ENCODE assay signal across 6 cellular contexts in genomic region chr1:1013922-1014617, GRCh38. TPM values are rescaled to one million over a fixed set of nuclear protein-coding genes. Genes with fewer than 3 reads are reported as not detected.
DNase-seq lines count a peak whose midpoint lies in the region; ATAC-seq, FAIRE-seq and TF ChIP-seq lines count a peak whose summit lies in the region.

No MANE protein-coding gene starts in this region.

- no peaks in the 10 kb centered on the region for H3K36me3 ChIP-seq in GM12878 (ENCODE audit: control insufficient read depth in 2 of 2, insufficient read depth in 2 of 2, low read length in 1 of 2)

- H3K9me3 Mint-ChIP-seq in activated CD4-positive, alpha-beta T cell treated with anti-CD3 and anti-CD28 coated beads, Interleukin-2, amount 10 ng/mL, durations not matched to agents 24 days and 14 days, result no peaks in the 10 kb centered on the region
- peaks cover 2% of the 10 kb centered on the region for H3K9me3 Mint-ChIP-seq in natural killer cell treated with Interleukin-12 subunit alpha and Interleukin-12 subunit beta and Interleukin-15 and Interleukin-18, amount 100 ng/mL, for 72 hours

- no peak for TF ChIP-seq CTCF in GM12878 (IDR thresholded peaks at IDR 0.05 in 2 of 3, conservative IDR thresholded peaks at IDR 0.05 in 1 of 3; ENCODE audit: control insufficient read depth in 2 of 3, extremely low read depth in 1 of 3, insufficient read depth in 1 of 3, low read depth in 3 of 3, low read length in 3 of 3)

- H3K27ac Mint-ChIP-seq in activated CD4-positive, alpha-beta T cell treated with anti-CD3 and anti-CD28 coated beads, Interleukin-2, amount 10 ng/mL, durations not matched to agents 24 days and 14 days, result peak overlapping the region; percentile 97
- H3K27ac Mint-ChIP-seq in natural killer cell treated with Interleukin-12 subunit alpha and Interleukin-12 subunit beta and Interleukin-15 and Interleukin-18, amount 100 ng/mL, for 72 hours, result peak overlapping the region; percentile 84 to 99

- peak overlapping the region; percentile 92 for H3K27ac ChIP-seq in GM12878 (ENCODE audit: control insufficient read depth, insufficient read depth)

- peaks cover 6% of the 10 kb centered on the region for H3K36me3 Mint-ChIP-seq in activated CD4-positive, alpha-beta T cell treated with anti-CD3 and anti-CD28 coated beads, Interleukin-2, amount 10 ng/mL, durations not matched to agents 24 days and 14 days (ENCODE audit: low read depth)
- no peaks in the 10 kb centered on the region for H3K36me3 Mint-ChIP-seq in natural killer cell treated with Interleukin-12 subunit alpha and Interleukin-12 subunit beta and Interleukin-15 and Interleukin-18, amount 100 ng/mL, for 72 hours

- RAD21 ChIA-PET in GM12878 (lab: Charles Lee; ENCODE audit: unreplicated experiment), result interaction anchor here (0.5 to 3.2 kb wide), 14 partner anchors 12 to 1221 kb away, joined by 3 to 24 read pairs (median 4); partner anchors contain the start of gene PERM1

- WGBS in GM12878 (ENCODE audit: insufficient coverage, insufficient replicate concordance, low lambda C conversion rate, missing lambda C conversion rate), result 61% methylated on average over 30 of the region's 41 CpGs

- BruUV-seq in GM12878 (replicated peaks; lab: Mats Ljungman, UMichigan), result TSS peak; percentile 99

- TF ChIP-seq EP300 in GM12878 (IDR thresholded peaks at IDR 0.05; ENCODE audit: borderline replicate concordance in 1 of 2, control insufficient read depth in 1 of 2, low read depth in 2 of 2, low read length in 2 of 2), result no peak

- peak overlapping the region; percentile 90 for H3K4me3 ChIP-seq in GM12878

- H3K9ac ChIP-seq in GM12878 (ENCODE audit: control insufficient read depth, insufficient read depth, low read length), result peak overlapping the region; percentile 91

- no peak for FAIRE-seq in GM12878 (lab: Jason Lieb, UNC)

- no peaks in the 10 kb centered on the region; the same call in 2 of the 3 replicates for H3K9me3 ChIP-seq in GM12878 (replicated peaks; ENCODE audit: control insufficient read depth, insufficient read depth, low read length)

- H4K20me1 ChIP-seq in GM12878 (ENCODE audit: control insufficient read depth, insufficient read depth), result no peaks in the 10 kb centered on the region

- ATAC-seq in GM12878 (peak; percentile 38), HG02938 (IDR thresholded peaks at IDR 0.05; ENCODE audit: unreplicated experiment) (no peak), GM19395 (IDR thresholded peaks at IDR 0.05; ENCODE audit: unreplicated experiment) (no peak)
- peak in 1 of 2 donors; percentile 13 for ATAC-seq in natural killer cell treated with Interleukin-12 subunit alpha and Interleukin-12 subunit beta and Interleukin-15 and Interleukin-18, amount 100 ng/mL, for 72 hours

- H3K4me1 Mint-ChIP-seq in activated CD4-positive, alpha-beta T cell treated with anti-CD3 and anti-CD28 coated beads, Interleukin-2, amount 10 ng/mL, durations not matched to agents 24 days and 14 days, result peaks cover 31% of the 10 kb centered on the region
- peaks cover 21 to 32% of the 10 kb centered on the region in 2 donors for H3K4me1 Mint-ChIP-seq in natural killer cell treated with Interleukin-12 subunit alpha and Interleukin-12 subunit beta and Interleukin-15 and Interleukin-18, amount 100 ng/mL, for 72 hours (ENCODE audit: low read depth in 2 of 2)

- peak; percentile 29; the same call in 1 of the 2 replicates for TF ChIP-seq POLR2A in GM12878 (IDR thresholded peaks at IDR 0.05; ENCODE audit: low read depth, low read length)

- peak overlapping the region; percentile 62 for H3K4me2 ChIP-seq in GM12878 (ENCODE audit: control insufficient read depth, insufficient read depth)

- CTCF ChIA-PET in GM12878 (lab: Yijun Ruan, JAX), result interaction anchor here (0.8 to 7.4 kb wide), 16 partner anchors 11 to 359 kb away, joined by 3 to 68 read pairs (median 4); partner anchors contain the start of gene PLEKHN1

- no peaks in the 10 kb centered on the region for H3K27me3 ChIP-seq in GM12878 (replicated peaks in 1 of 2; ENCODE audit: control insufficient read depth in 2 of 2, insufficient read depth in 2 of 2, low read length in 1 of 2)

- in situ Hi-C loops in GM12878 (cut with MboI), result no loop called here

- TF ChIP-seq RAD21 in GM12878 (IDR thresholded peaks at IDR 0.05; ENCODE audit: insufficient read depth, low read depth, low read length), result no peak

- H3K79me2 ChIP-seq in GM12878 (ENCODE audit: control insufficient read depth, insufficient read depth, low read length), result peaks cover 22% of the 10 kb centered on the region

- H3K4me1 ChIP-seq in GM12878 (ENCODE audit: control insufficient read depth, insufficient read depth, low read length), result peaks cover 12% of the 10 kb centered on the region

- SMC1A ChIA-PET in GM12878 (lab: Charles Lee; ENCODE audit: uncharacterized antibody, unreplicated experiment), result interaction anchor here (0.7 to 2.8 kb wide), 8 partner anchors 12 to 49 kb away, joined by 3 to 13 read pairs (median 4); partner anchors contain the start of gene HES4

- POLR2A ChIA-PET in GM12878 (lab: Charles Lee), result interaction anchor here (0.9 to 4.0 kb wide), 16 partner anchors 11 to 271 kb away, joined by 3 to 22 read pairs (median 4); partner anchors contain the start of genes PERM1, PLEKHN1 and UBE2J2

- peak; percentile 76 for DNase-seq in activated CD4-positive, alpha-beta T cell treated with anti-CD3 and anti-CD28 coated beads, Interleukin-2, amount 10 ng/mL, durations not matched to agents 24 days and 14 days
- DNase-seq in activated CD4-positive, alpha-beta T cell treated with anti-CD3 and anti-CD28 coated beads, Interleukin-2, amount 50 U/mL, for 4 hours, result no peak
- DNase-seq in GM12878 (ENCODE audit: low read depth, low spot score), result no peak
- no peak for DNase-seq in natural killer cell treated with Interleukin-12 subunit alpha and Interleukin-12 subunit beta and Interleukin-15 and Interleukin-18, amount 100 ng/mL, for 72 hours (ENCODE audit: low spot score)

- H2AFZ ChIP-seq in GM12878 (ENCODE audit: control insufficient read depth, low read depth, low read length), result no peak overlapping the region

- H3K4me3 Mint-ChIP-seq in activated CD4-positive, alpha-beta T cell treated with anti-CD3 and anti-CD28 coated beads, Interleukin-2, amount 10 ng/mL, durations not matched to agents 24 days and 14 days, result peak overlapping the region; percentile 86
- H3K4me3 Mint-ChIP-seq in natural killer cell treated with Interleukin-12 subunit alpha and Interleukin-12 subunit beta and Interleukin-15 and Interleukin-18, amount 100 ng/mL, for 72 hours, result peak overlapping the region; percentile 91

- intact Hi-C loops in activated CD4-positive, alpha-beta T cell treated with anti-CD3 and anti-CD28 coated beads, Interleukin-2, amount 10 ng/mL, durations not matched to agents 24 days and 14 days (cut with micrococcal nuclease), result loop anchor here (10.0 kb wide), 1 partner anchor 201 kb away; the partner anchor contains the start of gene TNFRSF4
- intact Hi-C loops in GM12878 (cut with micrococcal nuclease; ENCODE audit: unreplicated experiment), result no loop called here

- peaks cover under 1% of the 10 kb centered on the region for H3K27me3 Mint-ChIP-seq in activated CD4-positive, alpha-beta T cell treated with anti-CD3 and anti-CD28 coated beads, Interleukin-2, amount 10 ng/mL, durations not matched to agents 24 days and 14 days
- H3K27me3 Mint-ChIP-seq in natural killer cell treated with Interleukin-12 subunit alpha and Interleukin-12 subunit beta and Interleukin-15 and Interleukin-18, amount 100 ng/mL, for 72 hours, result no peaks in the 10 kb centered on the region

RNA-seq across cellular contexts. Expression of gene ISG15, which starts 0.8 kb away (rescaled TPM):
- 43.3 and 45.5 TPM in 2 replicates for total RNA-seq in activated CD4-positive, alpha-beta T cell treated with anti-CD3 and anti-CD28 coated beads, Interleukin-2, amount 10 ng/mL, durations not matched to agents 24 days and 14 days
- 7.8 and 8.2 TPM in 2 replicates for total RNA-seq in GM12878 (2013; cell fraction: nucleolus; rRNA removed)
- 357 and 384 TPM in 2 replicates for total RNA-seq in GM12878 (2014; rRNA removed)
- total RNA-seq in GM12878 (2014; rRNA removed; fragmentation: Illumina TruSeq; extraction: Trizol), result 72.7 and 74.1 TPM in 2 replicates
- total RNA-seq in GM12878 (2021), result 282 and 338 TPM in 2 replicates
- 95.7 TPM for polyA plus RNA-seq in GM12878 (2011; ENCODE audit: low read depth)
- polyA plus RNA-seq in GM12878 (2011; rRNA removed), result 108 and 314 TPM in 2 replicates
- polyA plus RNA-seq in GM12878 (2011; cell fraction: cytosol; rRNA removed), result 516 and 935 TPM in 2 replicates
- 365 and 403 TPM in 2 replicates for polyA plus RNA-seq in GM12878 (2011; cell fraction: nucleus; rRNA removed)
- 362 and 375 TPM in 2 replicates for polyA plus RNA-seq in GM12878 (2012)
- polyA plus RNA-seq in GM12878 (2014; fragmentation: Illumina TruSeq; extraction: Trizol), result 1.3 and 7.8 TPM in 2 replicates
- 100 to 1,000 TPM in 1 of 2 experiments, 10 to 100 TPM in 1; 68.9 to 126 TPM for polyA plus RNA-seq in GM12878 (2014; fragmentation: Nextera tagmentation; extraction: Ambion mirVana)
- polyA plus RNA-seq in GM12878 (2014; rRNA removed), result 378 and 409 TPM in 2 replicates
- polyA plus RNA-seq in GM12878 (2016; fragmentation: Nextera tagmentation; extraction: Ambion mirVana), result 100 to 1,000 TPM; 266 to 307 TPM
- polyA minus RNA-seq in GM12878 (2011; rRNA and poly(A)+ RNA removed), result 73.1 and 231 TPM in 2 replicates
- polyA minus RNA-seq in GM12878 (2011; cell fraction: cytosol; rRNA and poly(A)+ RNA removed), result 81.3 and 93.7 TPM in 2 replicates
- polyA minus RNA-seq in GM12878 (2011; cell fraction: nucleus; rRNA and poly(A)+ RNA removed), result 59.8 and 76.6 TPM in 2 replicates
- 10 to 100 TPM; 15.2 to 44.3 TPM for total RNA-seq in natural killer cell treated with Interleukin-12 subunit alpha and Interleukin-12 subunit beta and Interleukin-15 and Interleukin-18, amount 100 ng/mL, for 72 hours

RNA-seq across cellular contexts. Expression of gene AGRN, which starts 5.8 kb away (rescaled TPM):
- total RNA-seq in activated CD4-positive, alpha-beta T cell treated with anti-CD3 and anti-CD28 coated beads, Interleukin-2, amount 10 ng/mL, durations not matched to agents 24 days and 14 days, result 29.6 and 35.8 TPM in 2 replicates
- total RNA-seq in GM12878 (2013; cell fraction: nucleolus; rRNA removed), result 203 and 241 TPM in 2 replicates
- total RNA-seq in GM12878 (2014; rRNA removed), result 10.0 and 11.0 TPM in 2 replicates
- total RNA-seq in GM12878 (2014; rRNA removed; fragmentation: Illumina TruSeq; extraction: Trizol), result 3.1 and 3.6 TPM in 2 replicates
- total RNA-seq in GM12878 (2021), result 40.4 and 41.8 TPM in 2 replicates
- 16.8 TPM for polyA plus RNA-seq in GM12878 (2011; ENCODE audit: low read depth)
- polyA plus RNA-seq in GM12878 (2011; rRNA removed), result 13.3 and 21.7 TPM in 2 replicates
- polyA plus RNA-seq in GM12878 (2011; cell fraction: cytosol; rRNA removed), result 32.2 and 37.6 TPM in 2 replicates
- 468 and 475 TPM in 2 replicates for polyA plus RNA-seq in GM12878 (2011; cell fraction: nucleus; rRNA removed)
- 33.2 and 37.4 TPM in 2 replicates for polyA plus RNA-seq in GM12878 (2012)
- polyA plus RNA-seq in GM12878 (2014; fragmentation: Illumina TruSeq; extraction: Trizol), result 5.0 and 6.3 TPM in 2 replicates
- polyA plus RNA-seq in GM12878 (2014; fragmentation: Nextera tagmentation; extraction: Ambion mirVana), result under 1 TPM; 0.02 TPM
- 23.7 and 25.1 TPM in 2 replicates for polyA plus RNA-seq in GM12878 (2014; rRNA removed)
- under 1 TPM; 0.95 to 0.96 TPM for polyA plus RNA-seq in GM12878 (2016; fragmentation: Nextera tagmentation; extraction: Ambion mirVana)
- 27.1 and 40.5 TPM in 2 replicates for polyA minus RNA-seq in GM12878 (2011; rRNA and poly(A)+ RNA removed)
- 25.4 and 29.5 TPM in 2 replicates for polyA minus RNA-seq in GM12878 (2011; cell fraction: cytosol; rRNA and poly(A)+ RNA removed)
- 65.0 and 71.8 TPM in 2 replicates for polyA minus RNA-seq in GM12878 (2011; cell fraction: nucleus; rRNA and poly(A)+ RNA removed)
- 1 to 10 TPM; 9.3 to 9.4 TPM for total RNA-seq in natural killer cell treated with Interleukin-12 subunit alpha and Interleukin-12 subunit beta and Interleukin-15 and Interleukin-18, amount 100 ng/mL, for 72 hours

RNA-seq across cellular contexts. Expression of gene HES4, which starts 14.2 kb away (rescaled TPM):
- 2.8 and 5.0 TPM in 2 replicates for total RNA-seq in activated CD4-positive, alpha-beta T cell treated with anti-CD3 and anti-CD28 coated beads, Interleukin-2, amount 10 ng/mL, durations not matched to agents 24 days and 14 days
- total RNA-seq in GM12878 (2013; cell fraction: nucleolus; rRNA removed), result 1.2 and 2.2 TPM in 2 replicates
- 0.73 and 0.76 TPM in 2 replicates for total RNA-seq in GM12878 (2014; rRNA removed)
- total RNA-seq in GM12878 (2014; rRNA removed; fragmentation: Illumina TruSeq; extraction: Trizol), result not detected in 2 replicates
- 0.97 and 1.2 TPM in 2 replicates for total RNA-seq in GM12878 (2021)
- polyA plus RNA-seq in GM12878 (2011; ENCODE audit: low read depth), result 0.45 TPM
- polyA plus RNA-seq in GM12878 (2011; rRNA removed), result 0.62 and 1.7 TPM in 2 replicates
- polyA plus RNA-seq in GM12878 (2011; cell fraction: cytosol; rRNA removed), result 5.7 and 9.0 TPM in 2 replicates
- polyA plus RNA-seq in GM12878 (2011; cell fraction: nucleus; rRNA removed), result 26.7 and 31.4 TPM in 2 replicates
- 0.47 and 2.2 TPM in 2 replicates for polyA plus RNA-seq in GM12878 (2012)
- not detected in 2 replicates for polyA plus RNA-seq in GM12878 (2014; fragmentation: Illumina TruSeq; extraction: Trizol)
- not detected for polyA plus RNA-seq in GM12878 (2014; fragmentation: Nextera tagmentation; extraction: Ambion mirVana)
- 0.75 and 0.85 TPM in 2 replicates for polyA plus RNA-seq in GM12878 (2014; rRNA removed)
- under 1 TPM in 1 of 2 experiments, not detected in 1; 0.44 TPM for polyA plus RNA-seq in GM12878 (2016; fragmentation: Nextera tagmentation; extraction: Ambion mirVana)
- 0.41 TPM in 1 of 2 replicates, not detected in the other for polyA minus RNA-seq in GM12878 (2011; rRNA and poly(A)+ RNA removed)
- 2.3 and 3.1 TPM in 2 replicates for polyA minus RNA-seq in GM12878 (2011; cell fraction: cytosol; rRNA and poly(A)+ RNA removed)
- 3.3 and 3.7 TPM in 2 replicates for polyA minus RNA-seq in GM12878 (2011; cell fraction: nucleus; rRNA and poly(A)+ RNA removed)
- total RNA-seq in natural killer cell treated with Interleukin-12 subunit alpha and Interleukin-12 subunit beta and Interleukin-15 and Interleukin-18, amount 100 ng/mL, for 72 hours, result not detected

RNA-seq across cellular contexts. Expression of gene PERM1, which starts 32.2 kb away (rescaled TPM):
- total RNA-seq in activated CD4-positive, alpha-beta T cell treated with anti-CD3 and anti-CD28 coated beads, Interleukin-2, amount 10 ng/mL, durations not matched to agents 24 days and 14 days, result not detected in 2 replicates
- total RNA-seq in GM12878 (2013; cell fraction: nucleolus; rRNA removed), result not detected in 2 replicates
- total RNA-seq in GM12878 (2014; rRNA removed), result not detected in 2 replicates
- total RNA-seq in GM12878 (2014; rRNA removed; fragmentation: Illumina TruSeq; extraction: Trizol), result not detected in 2 replicates
- not detected in 2 replicates for total RNA-seq in GM12878 (2021)
- not detected for polyA plus RNA-seq in GM12878 (2011; ENCODE audit: low read depth)
- not detected in 2 replicates for polyA plus RNA-seq in GM12878 (2011; rRNA removed)
- 0.02 TPM in 1 of 2 replicates, not detected in the other for polyA plus RNA-seq in GM12878 (2011; cell fraction: cytosol; rRNA removed)
- polyA plus RNA-seq in GM12878 (2011; cell fraction: nucleus; rRNA removed), result not detected in 2 replicates
- polyA plus RNA-seq in GM12878 (2012), result 0.30 and 0.38 TPM in 2 replicates
- not detected in 2 replicates for polyA plus RNA-seq in GM12878 (2014; fragmentation: Illumina TruSeq; extraction: Trizol)
- not detected for polyA plus RNA-seq in GM12878 (2014; fragmentation: Nextera tagmentation; extraction: Ambion mirVana)
- not detected in 2 replicates for polyA plus RNA-seq in GM12878 (2014; rRNA removed)
- polyA plus RNA-seq in GM12878 (2016; fragmentation: Nextera tagmentation; extraction: Ambion mirVana), result not detected
- polyA minus RNA-seq in GM12878 (2011; rRNA and poly(A)+ RNA removed), result not detected in 2 replicates
- not detected in 2 replicates for polyA minus RNA-seq in GM12878 (2011; cell fraction: cytosol; rRNA and poly(A)+ RNA removed)
- not detected in 2 replicates for polyA minus RNA-seq in GM12878 (2011; cell fraction: nucleus; rRNA and poly(A)+ RNA removed)
- total RNA-seq in natural killer cell treated with Interleukin-12 subunit alpha and Interleukin-12 subunit beta and Interleukin-15 and Interleukin-18, amount 100 ng/mL, for 72 hours, result not detected

RNA-seq across cellular contexts. Expression of gene PLEKHN1, which starts 47.8 kb away (rescaled TPM):
- 1.8 and 2.8 TPM in 2 replicates for total RNA-seq in activated CD4-positive, alpha-beta T cell treated with anti-CD3 and anti-CD28 coated beads, Interleukin-2, amount 10 ng/mL, durations not matched to agents 24 days and 14 days
- total RNA-seq in GM12878 (2013; cell fraction: nucleolus; rRNA removed), result 0.29 and 0.39 TPM in 2 replicates
- total RNA-seq in GM12878 (2014; rRNA removed), result 0.22 and 0.23 TPM in 2 replicates
- not detected in 2 replicates for total RNA-seq in GM12878 (2014; rRNA removed; fragmentation: Illumina TruSeq; extraction: Trizol)
- 0.26 and 0.43 TPM in 2 replicates for total RNA-seq in GM12878 (2021)
- not detected for polyA plus RNA-seq in GM12878 (2011; ENCODE audit: low read depth)
- polyA plus RNA-seq in GM12878 (2011; rRNA removed), result 0.04 TPM in 1 of 2 replicates, not detected in the other
- polyA plus RNA-seq in GM12878 (2011; cell fraction: cytosol; rRNA removed), result 0.01 and 0.05 TPM in 2 replicates
- 0.67 and 0.78 TPM in 2 replicates for polyA plus RNA-seq in GM12878 (2011; cell fraction: nucleus; rRNA removed)
- 0.24 and 0.51 TPM in 2 replicates for polyA plus RNA-seq in GM12878 (2012)
- not detected in 2 replicates for polyA plus RNA-seq in GM12878 (2014; fragmentation: Illumina TruSeq; extraction: Trizol)
- polyA plus RNA-seq in GM12878 (2014; fragmentation: Nextera tagmentation; extraction: Ambion mirVana), result not detected
- 0.14 and 0.70 TPM in 2 replicates for polyA plus RNA-seq in GM12878 (2014; rRNA removed)
- not detected for polyA plus RNA-seq in GM12878 (2016; fragmentation: Nextera tagmentation; extraction: Ambion mirVana)
- not detected in 2 replicates for polyA minus RNA-seq in GM12878 (2011; rRNA and poly(A)+ RNA removed)
- not detected in 2 replicates for polyA minus RNA-seq in GM12878 (2011; cell fraction: cytosol; rRNA and poly(A)+ RNA removed)
- polyA minus RNA-seq in GM12878 (2011; cell fraction: nucleus; rRNA and poly(A)+ RNA removed), result 0.29 and 0.48 TPM in 2 replicates
- total RNA-seq in natural killer cell treated with Interleukin-12 subunit alpha and Interleukin-12 subunit beta and Interleukin-15 and Interleukin-18, amount 100 ng/mL, for 72 hours, result 1 to 10 TPM; 1.4 TPM
